Comparison of ENCODE assay signal across 2 cellular contexts in the genomic region with DNA sequence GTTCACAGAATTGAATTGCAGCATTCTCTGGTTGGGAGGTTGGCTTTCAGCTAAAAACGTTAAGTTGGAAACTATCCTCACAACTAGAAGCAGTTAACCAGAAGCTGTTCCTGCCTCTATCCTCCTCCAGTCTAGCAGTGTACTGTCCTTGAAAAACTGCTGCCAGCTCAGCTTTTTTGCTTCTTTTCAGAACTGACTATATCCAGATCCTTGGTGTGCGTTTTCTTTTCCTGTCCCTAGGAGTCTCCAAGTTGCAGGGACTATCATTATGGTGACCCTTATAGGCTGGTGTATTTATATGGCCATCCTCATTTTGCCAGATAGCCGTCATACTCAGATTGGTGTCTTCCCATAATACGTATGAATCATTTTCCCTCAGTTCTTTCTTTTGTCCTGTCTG.
TF ChIP-seq lines count a peak whose summit lies in the region.

No MANE protein-coding gene starts in this region.

TF ChIP-seq in HEK293, 187 proteins besides CTCF, POLR2A, EP300 and RAD21:
- no peak for TF ChIP-seq ZSCAN4 (tag by site-specific recombination; IDR thresholded peaks at IDR 0.05)
- TF ChIP-seq ZBTB11 (tag by site-specific recombination; conservative IDR thresholded peaks at IDR 0.05; ENCODE audit: low read depth): peak; percentile 67

TF ChIP-seq in K562, 482 proteins besides CTCF, POLR2A, EP300 and RAD21:
- no peak for TF ChIP-seq NR1H2 (CRISPR knock-in tag; IDR thresholded peaks at IDR 0.05)
- no peak for TF ChIP-seq ZNF354B (CRISPR knock-in tag; IDR thresholded peaks at IDR 0.05)
- TF ChIP-seq NEUROD1 (IDR thresholded peaks at IDR 0.05; ENCODE audit: borderline replicate concordance, low read depth, low read length, partially characterized antibody): no peak
- 0 out of 2 replicates have a peak, but pooled peaks have one; percentile 28 for TF ChIP-seq ZNF316 (IDR thresholded peaks at IDR 0.05)
- TF ChIP-seq, protein P1, sequence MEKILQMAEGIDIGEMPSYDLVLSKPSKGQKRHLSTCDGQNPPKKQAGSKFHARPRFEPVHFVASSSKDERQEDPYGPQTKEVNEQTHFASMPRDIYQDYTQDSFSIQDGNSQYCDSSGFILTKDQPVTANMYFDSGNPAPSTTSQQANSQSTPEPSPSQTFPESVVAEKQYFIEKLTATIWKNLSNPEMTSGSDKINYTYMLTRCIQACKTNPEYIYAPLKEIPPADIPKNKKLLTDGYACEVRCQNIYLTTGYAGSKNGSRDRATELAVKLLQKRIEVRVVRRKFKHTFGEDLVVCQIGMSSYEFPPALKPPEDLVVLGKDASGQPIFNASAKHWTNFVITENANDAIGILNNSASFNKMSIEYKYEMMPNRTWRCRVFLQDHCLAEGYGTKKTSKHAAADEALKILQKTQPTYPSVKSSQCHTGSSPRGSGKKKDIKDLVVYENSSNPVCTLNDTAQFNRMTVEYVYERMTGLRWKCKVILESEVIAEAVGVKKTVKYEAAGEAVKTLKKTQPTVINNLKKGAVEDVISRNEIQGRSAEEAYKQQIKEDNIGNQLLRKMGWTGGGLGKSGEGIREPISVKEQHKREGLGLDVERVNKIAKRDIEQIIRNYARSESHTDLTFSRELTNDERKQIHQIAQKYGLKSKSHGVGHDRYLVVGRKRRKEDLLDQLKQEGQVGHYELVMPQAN (IDR thresholded peaks at IDR 0.05; ENCODE audit: borderline replicate concordance): no peak
- no peak for TF ChIP-seq IRF2 (CRISPR knock-in tag; IDR thresholded peaks at IDR 0.05)
- no peak for TF ChIP-seq NR3C1 (CRISPR knock-in tag; IDR thresholded peaks at IDR 0.05)
- TF ChIP-seq GABPA (tag; conservative IDR thresholded peaks at IDR 0.05; ENCODE audit: low read depth): no peak
- no peak for TF ChIP-seq PHTF2 (CRISPR knock-in tag; IDR thresholded peaks at IDR 0.05)
- TF ChIP-seq C11orf30 (IDR thresholded peaks at IDR 0.05; ENCODE audit: low read depth): 0 out of 2 replicates have a peak, but pooled peaks have one; percentile 11
